Comparison of ENCODE assay signal across 1 cellular context in the genomic region with DNA sequence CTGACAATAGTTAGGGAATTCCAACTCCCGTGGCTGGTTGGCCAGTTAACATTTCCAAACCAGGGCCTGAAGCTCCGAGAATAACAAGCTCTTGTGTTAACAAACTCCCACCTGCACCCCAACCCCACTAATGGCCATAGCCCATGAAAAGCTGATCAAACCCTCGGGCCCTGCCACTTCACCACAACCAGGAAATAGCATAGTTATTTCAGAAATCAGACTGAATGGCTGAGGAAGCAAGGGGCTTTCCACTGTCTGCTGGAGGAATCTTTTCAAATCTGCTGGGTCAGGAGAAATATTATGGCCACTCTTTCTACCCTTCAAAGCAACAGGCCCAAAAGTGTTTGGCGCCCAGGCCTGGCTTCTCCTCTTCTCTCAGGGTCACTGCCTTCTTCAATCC.
TF ChIP-seq lines count a peak whose summit lies in the region.

No MANE protein-coding gene starts in this region.

TF ChIP-seq in GM12878, 131 proteins besides CTCF, POLR2A, EP300 and RAD21 (continued from another document and continues in another):
- TF ChIP-seq, protein P1, sequence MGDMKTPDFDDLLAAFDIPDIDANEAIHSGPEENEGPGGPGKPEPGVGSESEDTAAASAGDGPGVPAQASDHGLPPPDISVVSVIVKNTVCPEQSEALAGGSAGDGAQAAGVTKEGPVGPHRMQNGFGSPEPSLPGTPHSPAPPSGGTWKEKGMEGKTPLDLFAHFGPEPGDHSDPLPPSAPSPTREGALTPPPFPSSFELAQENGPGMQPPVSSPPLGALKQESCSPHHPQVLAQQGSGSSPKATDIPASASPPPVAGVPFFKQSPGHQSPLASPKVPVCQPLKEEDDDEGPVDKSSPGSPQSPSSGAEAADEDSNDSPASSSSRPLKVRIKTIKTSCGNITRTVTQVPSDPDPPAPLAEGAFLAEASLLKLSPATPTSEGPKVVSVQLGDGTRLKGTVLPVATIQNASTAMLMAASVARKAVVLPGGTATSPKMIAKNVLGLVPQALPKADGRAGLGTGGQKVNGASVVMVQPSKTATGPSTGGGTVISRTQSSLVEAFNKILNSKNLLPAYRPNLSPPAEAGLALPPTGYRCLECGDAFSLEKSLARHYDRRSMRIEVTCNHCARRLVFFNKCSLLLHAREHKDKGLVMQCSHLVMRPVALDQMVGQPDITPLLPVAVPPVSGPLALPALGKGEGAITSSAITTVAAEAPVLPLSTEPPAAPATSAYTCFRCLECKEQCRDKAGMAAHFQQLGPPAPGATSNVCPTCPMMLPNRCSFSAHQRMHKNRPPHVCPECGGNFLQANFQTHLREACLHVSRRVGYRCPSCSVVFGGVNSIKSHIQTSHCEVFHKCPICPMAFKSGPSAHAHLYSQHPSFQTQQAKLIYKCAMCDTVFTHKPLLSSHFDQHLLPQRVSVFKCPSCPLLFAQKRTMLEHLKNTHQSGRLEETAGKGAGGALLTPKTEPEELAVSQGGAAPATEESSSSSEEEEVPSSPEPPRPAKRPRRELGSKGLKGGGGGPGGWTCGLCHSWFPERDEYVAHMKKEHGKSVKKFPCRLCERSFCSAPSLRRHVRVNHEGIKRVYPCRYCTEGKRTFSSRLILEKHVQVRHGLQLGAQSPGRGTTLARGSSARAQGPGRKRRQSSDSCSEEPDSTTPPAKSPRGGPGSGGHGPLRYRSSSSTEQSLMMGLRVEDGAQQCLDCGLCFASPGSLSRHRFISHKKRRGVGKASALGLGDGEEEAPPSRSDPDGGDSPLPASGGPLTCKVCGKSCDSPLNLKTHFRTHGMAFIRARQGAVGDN (IDR thresholded peaks at IDR 0.05), result peak; percentile 70; the same call in 1 of the 2 replicates
- TF ChIP-seq EZH2 (IDR thresholded peaks at IDR 0.05; ENCODE audit: borderline replicate concordance, control insufficient read depth, low read depth, low read length) (no peak), LARP7 (IDR thresholded peaks at IDR 0.05) (no peak), EGR1 (IDR thresholded peaks at IDR 0.05; ENCODE audit: borderline replicate concordance in 1 of 2, low read depth in 2 of 2, low read length in 2 of 2) (no peak), REST (IDR thresholded peaks at IDR 0.05; ENCODE audit: low read depth, low read length) (no peak), KLF5 (IDR thresholded peaks at IDR 0.05; ENCODE audit: partially characterized antibody) (no peak), CHD2 (IDR thresholded peaks at IDR 0.05; ENCODE audit: borderline replicate concordance, low read depth, low read length) (no peak), FOXM1 (IDR thresholded peaks at IDR 0.05; ENCODE audit: low read depth, low read length) (peak; percentile 69; the same call in 1 of the 2 replicates), GATAD2B (conservative IDR thresholded peaks at IDR 0.05; ENCODE audit: low read depth) (no peak), RBBP5 (conservative IDR thresholded peaks at IDR 0.05) (no peak), SMARCA5 (IDR thresholded peaks at IDR 0.05) (no peak), TCF12 (IDR thresholded peaks at IDR 0.05; ENCODE audit: low read depth, low read length) (0 out of 2 replicates have a peak, but pooled peaks have one; percentile 14), ZZZ3 (IDR thresholded peaks at IDR 0.05; ENCODE audit: control insufficient read depth, insufficient read length, low read depth) (no peak), MYC (IDR thresholded peaks at IDR 0.05; ENCODE audit: insufficient read depth, insufficient read length, insufficient replicate concordance, low read length, severe bottlenecking) (no peak), NFYA (IDR thresholded peaks at IDR 0.05; ENCODE audit: borderline replicate concordance, low read depth, low read length) (no peak), FOS (IDR thresholded peaks at IDR 0.05; ENCODE audit: borderline replicate concordance, extremely low read depth, insufficient read length) (no peak), PAX5 (IDR thresholded peaks at IDR 0.05; ENCODE audit: borderline replicate concordance, low read depth, low read length) (0 out of 2 replicates have a peak, but pooled peaks have one; percentile 9), BCL11A (IDR thresholded peaks at IDR 0.05; ENCODE audit: low read depth, low read length) (peak; percentile 77), HDAC6 (IDR thresholded peaks at IDR 0.05; ENCODE audit: unreplicated experiment) (no peak), TCF7 (IDR thresholded peaks at IDR 0.05; ENCODE audit: borderline replicate concordance) (no peak; the same call in 1 of the 2 replicates), STAT1 (conservative IDR thresholded peaks at IDR 0.05) (no peak), ASH2L (IDR thresholded peaks at IDR 0.05; ENCODE audit: borderline replicate concordance, low read depth) (no peak), SUZ12 (IDR thresholded peaks at IDR 0.05; ENCODE audit: unreplicated experiment) (no peak), NR2F1 (conservative IDR thresholded peaks at IDR 0.05) (no peak), CBX3 (IDR thresholded peaks at IDR 0.05; ENCODE audit: borderline replicate concordance, low read depth) (no peak), YY1 (IDR thresholded peaks at IDR 0.05; ENCODE audit: low read depth, low read length) (0 out of 2 replicates have a peak, but pooled peaks have one; percentile 46), MEF2B (IDR thresholded peaks at IDR 0.05; ENCODE audit: partially characterized antibody, poor library complexity, severe bottlenecking) (no peak)
- TF ChIP-seq, protein P2, sequence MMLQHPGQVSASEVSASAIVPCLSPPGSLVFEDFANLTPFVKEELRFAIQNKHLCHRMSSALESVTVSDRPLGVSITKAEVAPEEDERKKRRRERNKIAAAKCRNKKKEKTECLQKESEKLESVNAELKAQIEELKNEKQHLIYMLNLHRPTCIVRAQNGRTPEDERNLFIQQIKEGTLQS (IDR thresholded peaks at IDR 0.05; ENCODE audit: borderline replicate concordance, extremely low read depth, low read depth, low read length), result no peak
- TF ChIP-seq, protein P3, sequence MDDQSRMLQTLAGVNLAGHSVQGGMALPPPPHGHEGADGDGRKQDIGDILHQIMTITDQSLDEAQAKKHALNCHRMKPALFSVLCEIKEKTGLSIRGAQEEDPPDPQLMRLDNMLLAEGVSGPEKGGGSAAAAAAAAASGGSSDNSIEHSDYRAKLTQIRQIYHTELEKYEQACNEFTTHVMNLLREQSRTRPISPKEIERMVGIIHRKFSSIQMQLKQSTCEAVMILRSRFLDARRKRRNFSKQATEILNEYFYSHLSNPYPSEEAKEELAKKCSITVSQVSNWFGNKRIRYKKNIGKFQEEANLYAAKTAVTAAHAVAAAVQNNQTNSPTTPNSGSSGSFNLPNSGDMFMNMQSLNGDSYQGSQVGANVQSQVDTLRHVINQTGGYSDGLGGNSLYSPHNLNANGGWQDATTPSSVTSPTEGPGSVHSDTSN (IDR thresholded peaks at IDR 0.05; ENCODE audit: insufficient replicate concordance, low read depth, low read length), result no peak
- TF ChIP-seq, protein P4, sequence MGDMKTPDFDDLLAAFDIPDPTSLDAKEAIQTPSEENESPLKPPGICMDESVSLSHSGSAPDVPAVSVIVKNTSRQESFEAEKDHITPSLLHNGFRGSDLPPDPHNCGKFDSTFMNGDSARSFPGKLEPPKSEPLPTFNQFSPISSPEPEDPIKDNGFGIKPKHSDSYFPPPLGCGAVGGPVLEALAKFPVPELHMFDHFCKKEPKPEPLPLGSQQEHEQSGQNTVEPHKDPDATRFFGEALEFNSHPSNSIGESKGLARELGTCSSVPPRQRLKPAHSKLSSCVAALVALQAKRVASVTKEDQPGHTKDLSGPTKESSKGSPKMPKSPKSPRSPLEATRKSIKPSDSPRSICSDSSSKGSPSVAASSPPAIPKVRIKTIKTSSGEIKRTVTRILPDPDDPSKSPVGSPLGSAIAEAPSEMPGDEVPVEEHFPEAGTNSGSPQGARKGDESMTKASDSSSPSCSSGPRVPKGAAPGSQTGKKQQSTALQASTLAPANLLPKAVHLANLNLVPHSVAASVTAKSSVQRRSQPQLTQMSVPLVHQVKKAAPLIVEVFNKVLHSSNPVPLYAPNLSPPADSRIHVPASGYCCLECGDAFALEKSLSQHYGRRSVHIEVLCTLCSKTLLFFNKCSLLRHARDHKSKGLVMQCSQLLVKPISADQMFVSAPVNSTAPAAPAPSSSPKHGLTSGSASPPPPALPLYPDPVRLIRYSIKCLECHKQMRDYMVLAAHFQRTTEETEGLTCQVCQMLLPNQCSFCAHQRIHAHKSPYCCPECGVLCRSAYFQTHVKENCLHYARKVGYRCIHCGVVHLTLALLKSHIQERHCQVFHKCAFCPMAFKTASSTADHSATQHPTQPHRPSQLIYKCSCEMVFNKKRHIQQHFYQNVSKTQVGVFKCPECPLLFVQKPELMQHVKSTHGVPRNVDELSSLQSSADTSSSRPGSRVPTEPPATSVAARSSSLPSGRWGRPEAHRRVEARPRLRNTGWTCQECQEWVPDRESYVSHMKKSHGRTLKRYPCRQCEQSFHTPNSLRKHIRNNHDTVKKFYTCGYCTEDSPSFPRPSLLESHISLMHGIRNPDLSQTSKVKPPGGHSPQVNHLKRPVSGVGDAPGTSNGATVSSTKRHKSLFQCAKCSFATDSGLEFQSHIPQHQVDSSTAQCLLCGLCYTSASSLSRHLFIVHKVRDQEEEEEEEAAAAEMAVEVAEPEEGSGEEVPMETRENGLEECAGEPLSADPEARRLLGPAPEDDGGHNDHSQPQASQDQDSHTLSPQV (IDR thresholded peaks at IDR 0.05), result no peak
- TF ChIP-seq, protein P5, sequence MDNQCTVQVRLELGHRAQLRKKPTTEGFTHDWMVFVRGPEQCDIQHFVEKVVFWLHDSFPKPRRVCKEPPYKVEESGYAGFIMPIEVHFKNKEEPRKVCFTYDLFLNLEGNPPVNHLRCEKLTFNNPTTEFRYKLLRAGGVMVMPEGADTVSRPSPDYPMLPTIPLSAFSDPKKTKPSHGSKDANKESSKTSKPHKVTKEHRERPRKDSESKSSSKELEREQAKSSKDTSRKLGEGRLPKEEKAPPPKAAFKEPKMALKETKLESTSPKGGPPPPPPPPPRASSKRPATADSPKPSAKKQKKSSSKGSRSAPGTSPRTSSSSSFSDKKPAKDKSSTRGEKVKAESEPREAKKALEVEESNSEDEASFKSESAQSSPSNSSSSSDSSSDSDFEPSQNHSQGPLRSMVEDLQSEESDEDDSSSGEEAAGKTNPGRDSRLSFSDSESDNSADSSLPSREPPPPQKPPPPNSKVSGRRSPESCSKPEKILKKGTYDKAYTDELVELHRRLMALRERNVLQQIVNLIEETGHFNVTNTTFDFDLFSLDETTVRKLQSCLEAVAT (IDR thresholded peaks at IDR 0.05), result no peak
- TF ChIP-seq, protein P6, sequence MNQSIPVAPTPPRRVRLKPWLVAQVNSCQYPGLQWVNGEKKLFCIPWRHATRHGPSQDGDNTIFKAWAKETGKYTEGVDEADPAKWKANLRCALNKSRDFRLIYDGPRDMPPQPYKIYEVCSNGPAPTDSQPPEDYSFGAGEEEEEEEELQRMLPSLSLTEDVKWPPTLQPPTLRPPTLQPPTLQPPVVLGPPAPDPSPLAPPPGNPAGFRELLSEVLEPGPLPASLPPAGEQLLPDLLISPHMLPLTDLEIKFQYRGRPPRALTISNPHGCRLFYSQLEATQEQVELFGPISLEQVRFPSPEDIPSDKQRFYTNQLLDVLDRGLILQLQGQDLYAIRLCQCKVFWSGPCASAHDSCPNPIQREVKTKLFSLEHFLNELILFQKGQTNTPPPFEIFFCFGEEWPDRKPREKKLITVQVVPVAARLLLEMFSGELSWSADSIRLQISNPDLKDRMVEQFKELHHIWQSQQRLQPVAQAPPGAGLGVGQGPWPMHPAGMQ (IDR thresholded peaks at IDR 0.05; ENCODE audit: borderline replicate concordance), result no peak
- TF ChIP-seq, protein P7, sequence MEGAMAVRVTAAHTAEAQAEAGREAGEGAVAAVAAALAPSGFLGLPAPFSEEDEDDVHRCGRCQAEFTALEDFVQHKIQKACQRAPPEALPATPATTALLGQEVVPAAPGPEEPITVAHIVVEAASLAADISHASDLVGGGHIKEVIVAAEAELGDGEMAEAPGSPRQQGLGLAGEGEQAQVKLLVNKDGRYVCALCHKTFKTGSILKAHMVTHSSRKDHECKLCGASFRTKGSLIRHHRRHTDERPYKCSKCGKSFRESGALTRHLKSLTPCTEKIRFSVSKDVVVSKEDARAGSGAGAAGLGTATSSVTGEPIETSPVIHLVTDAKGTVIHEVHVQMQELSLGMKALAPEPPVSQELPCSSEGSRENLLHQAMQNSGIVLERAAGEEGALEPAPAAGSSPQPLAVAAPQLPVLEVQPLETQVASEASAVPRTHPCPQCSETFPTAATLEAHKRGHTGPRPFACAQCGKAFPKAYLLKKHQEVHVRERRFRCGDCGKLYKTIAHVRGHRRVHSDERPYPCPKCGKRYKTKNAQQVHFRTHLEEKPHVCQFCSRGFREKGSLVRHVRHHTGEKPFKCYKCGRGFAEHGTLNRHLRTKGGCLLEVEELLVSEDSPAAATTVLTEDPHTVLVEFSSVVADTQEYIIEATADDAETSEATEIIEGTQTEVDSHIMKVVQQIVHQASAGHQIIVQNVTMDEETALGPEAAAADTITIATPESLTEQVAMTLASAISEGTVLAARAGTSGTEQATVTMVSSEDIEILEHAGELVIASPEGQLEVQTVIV (IDR thresholded peaks at IDR 0.05; ENCODE audit: borderline replicate concordance, partially characterized antibody), result no peak
- TF ChIP-seq, protein P8, sequence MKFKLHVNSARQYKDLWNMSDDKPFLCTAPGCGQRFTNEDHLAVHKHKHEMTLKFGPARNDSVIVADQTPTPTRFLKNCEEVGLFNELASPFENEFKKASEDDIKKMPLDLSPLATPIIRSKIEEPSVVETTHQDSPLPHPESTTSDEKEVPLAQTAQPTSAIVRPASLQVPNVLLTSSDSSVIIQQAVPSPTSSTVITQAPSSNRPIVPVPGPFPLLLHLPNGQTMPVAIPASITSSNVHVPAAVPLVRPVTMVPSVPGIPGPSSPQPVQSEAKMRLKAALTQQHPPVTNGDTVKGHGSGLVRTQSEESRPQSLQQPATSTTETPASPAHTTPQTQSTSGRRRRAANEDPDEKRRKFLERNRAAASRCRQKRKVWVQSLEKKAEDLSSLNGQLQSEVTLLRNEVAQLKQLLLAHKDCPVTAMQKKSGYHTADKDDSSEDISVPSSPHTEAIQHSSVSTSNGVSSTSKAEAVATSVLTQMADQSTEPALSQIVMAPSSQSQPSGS (IDR thresholded peaks at IDR 0.05; ENCODE audit: low read length), result peak; percentile 76; the same call in 1 of the 2 replicates
